ENCODE assay signal across 13 cellular contexts in genomic region chr10:23556727-23557440, GRCh38.
DNase-seq lines count a peak whose midpoint lies in the region; ATAC-seq, FAIRE-seq and TF ChIP-seq lines count a peak whose summit lies in the region.
"Had no signal": no experiment of that assay in that cellular context is flagged by ENCODE, and none has a peak within 500 bp of the region (broad histone marks: within the 10 kb centered on the region; RNA-seq: fewer than 3 reads in every experiment).

No MANE protein-coding gene starts in this region.

- no peaks in the 10 kb centered on the region for H3K79me2 ChIP-seq in H1 (ENCODE audit: control insufficient read depth in 1 of 2, insufficient read depth in 2 of 2, low read length in 2 of 2)

- H3K4me3 ChIP-seq in H1 (ENCODE audit: extremely low read depth in 1 of 4, insufficient read depth in 2 of 4, low read depth in 3 of 4, low read length in 4 of 4) (no peak overlapping the region), esophagus squamous epithelium (no peak overlapping the region)
- H3K4me3 ChIP-seq: HAP-1 had no signal

- H2BK120ac ChIP-seq in H1 (replicated peaks; ENCODE audit: low read depth, low read length): no peak overlapping the region

- H3K9me3 ChIP-seq in H1 (ENCODE audit: insufficient read depth in 2 of 2, low read depth in 1 of 2, low read length in 1 of 2) (no peaks in the 10 kb centered on the region), esophagus squamous epithelium (peaks cover 0 to 6% (median 0%) of the 10 kb centered on the region in 3 donors)
- H3K9me3 ChIP-seq: HAP-1 had no signal

- peak overlapping the region; percentile 57 for H3K27ac Mint-ChIP-seq in activated naive CD4-positive, alpha-beta T cell treated with anti-CD3 and anti-CD28 coated beads for 36 hours
- H3K27ac Mint-ChIP-seq: dendritic cell treated with granulocyte-macrophage colony-stimulating factor and Interleukin-4, amounts not matched to agents 40 ng/mL and 50 ng/mL, for 4 days; T-helper 2 cell treated with Interferon-gamma antibody and Interleukin-4, amounts not matched to agents 5 μg/mL and 100 μg/mL, for 36 hours had no signal

- H3K27me3 ChIP-seq in H1 (replicated peaks in 1 of 4; ENCODE audit: control insufficient read depth in 3 of 4, extremely low read depth in 1 of 4, insufficient read depth in 3 of 4, low read length in 3 of 4) (no peaks in the 10 kb centered on the region), esophagus squamous epithelium (peaks cover 0 to 3% (median 0%) of the 10 kb centered on the region in 4 donors)

- no peaks in the 10 kb centered on the region for H4K20me1 ChIP-seq in H1 (replicated peaks in 1 of 2; ENCODE audit: control insufficient read depth in 1 of 2, insufficient read depth in 2 of 2, low read length in 2 of 2)

- H3K4me1 Mint-ChIP-seq in activated naive CD4-positive, alpha-beta T cell treated with anti-CD3 and anti-CD28 coated beads for 36 hours (ENCODE audit: low read depth): peaks cover 24% of the 10 kb centered on the region

- no peak overlapping the region for H3K23ac ChIP-seq in H1 (ENCODE audit: insufficient read length)

- H3K27ac ChIP-seq in H1 (ENCODE audit: low read depth, low read length): no peak overlapping the region
- H3K27ac ChIP-seq in esophagus squamous epithelium: no peak overlapping the region

- no peak overlapping the region for H2BK15ac ChIP-seq in H1 (ENCODE audit: low read length)

- POLR2A ChIA-PET in H1 (lab: Charles Lee; ENCODE audit: partially characterized antibody): no interaction called here

- TF ChIP-seq POLR2A in H1 (IDR thresholded peaks at IDR 0.05; ENCODE audit: control extremely low read depth in 1 of 2, low read depth in 2 of 2, low read length in 2 of 2) (no peak), esophagus squamous epithelium (IDR thresholded peaks at IDR 0.05) (no peak)

- H4K91ac ChIP-seq in H1 (replicated peaks; ENCODE audit: insufficient read length, low read length): no peak overlapping the region

- H3K56ac ChIP-seq in H1 (replicated peaks; ENCODE audit: insufficient read length, low read depth, low read length): no peak overlapping the region

- peak overlapping the region; percentile 9; the same call in 1 of the 2 replicates for H2BK12ac ChIP-seq in H1 (ENCODE audit: low read depth, low read length)

- WGBS in H1 (ENCODE audit: extremely low coverage in 1 of 2, insufficient coverage in 1 of 2, insufficient read length in 1 of 2, insufficient replicate concordance in 2 of 2, low coverage in 1 of 2, low lambda C conversion rate in 2 of 2, missing lambda C conversion rate in 1 of 2), 2 experiments: 93% methylated on average over 5 of the region's 5 CpGs; no CpG with 5 or more reads in 1 of the 2 experiments
- 54 to 63% methylated on average over 5 of the region's 5 CpGs for WGBS in esophagus squamous epithelium, 2 donors

- no peak overlapping the region for H4K8ac ChIP-seq in H1 (ENCODE audit: extremely low read depth, insufficient read depth, low read length)

- H3K9me3 Mint-ChIP-seq in activated naive CD4-positive, alpha-beta T cell treated with anti-CD3 and anti-CD28 coated beads for 36 hours: no peaks in the 10 kb centered on the region
- H3K9me3 Mint-ChIP-seq: T-helper 2 cell treated with Interferon-gamma antibody and Interleukin-4, amounts not matched to agents 5 μg/mL and 100 μg/mL, for 36 hours had no signal

- no peak overlapping the region for H3K4me2 ChIP-seq in H1 (ENCODE audit: insufficient read depth in 1 of 2, low read depth in 2 of 2, low read length in 2 of 2)

- no peaks in the 10 kb centered on the region for H3K79me1 ChIP-seq in H1 (ENCODE audit: low read depth, low read length)

- H3K4me1 ChIP-seq in H1 (replicated peaks in 1 of 4; ENCODE audit: control insufficient read depth in 3 of 4, insufficient read depth in 4 of 4, low read length in 3 of 4) (no peaks in the 10 kb centered on the region), esophagus squamous epithelium (peaks cover 0 to 24% (median 22%) of the 10 kb centered on the region in 3 donors)
- H3K4me1 ChIP-seq: HAP-1 had no signal

- no peaks in the 10 kb centered on the region for H3K23me2 ChIP-seq in H1 (ENCODE audit: low read depth, low read length)

- peak; percentile 31 for DNase-seq in activated naive CD4-positive, alpha-beta T cell treated with anti-CD3 and anti-CD28 coated beads for 36 hours
- no peak for DNase-seq in activated naive CD4-positive, alpha-beta T cell treated with anti-CD3 and anti-CD28 coated beads, Interleukin-2, amount 50 U/mL, for 16 hours
- DNase-seq in NOMO-1 treated with DMSO at 0.1 percent for 48 hours (lab: John Stamatoyannopoulos, UW; ENCODE audit: unreplicated experiment) (peak; percentile 89), H1 (ENCODE audit: low read depth in 1 of 2, low spot score in 2 of 2) (no peak), esophagus squamous epithelium (lab: John Stamatoyannopoulos, UW) (no peak), middle frontal gyrus (ENCODE audit: extremely low spot score, low spot score) (no peak)
- DNase-seq in stimulated activated naive CD8-positive, alpha-beta T cell treated with anti-CD3 and anti-CD28 coated beads, Interleukin-15, Interleukin-2, amounts not matched to agents 100 U/mL and 50 U/mL, for 24 hours: no peak
- no peak for DNase-seq in activated CD4-positive, CD25-positive, alpha-beta regulatory T cell (lab: John Stamatoyannopoulos, UW)
- DNase-seq: MM.1S, NCI-H69 had no signal

- peaks cover 1% of the 10 kb centered on the region for H3K36me3 Mint-ChIP-seq in activated naive CD4-positive, alpha-beta T cell treated with anti-CD3 and anti-CD28 coated beads for 36 hours (ENCODE audit: low read depth)

- H2BK5ac ChIP-seq in H1 (ENCODE audit: low read depth, low read length): no peak overlapping the region

- H3K18ac ChIP-seq in H1 (ENCODE audit: extremely low read depth, low read length): no peak overlapping the region

- H2AK5ac ChIP-seq in H1 (ENCODE audit: low read depth, low read length): no peak overlapping the region

- ATAC-seq in stimulated activated naive CD8-positive, alpha-beta T cell treated with anti-CD3 and anti-CD28 coated beads, Interleukin-15, Interleukin-2, amounts not matched to agents 100 U/mL and 50 U/mL, for 24 hours: peak; percentile 90

- H3K9ac ChIP-seq in H1 (replicated peaks in 1 of 4; ENCODE audit: extremely low read depth in 1 of 4, low read depth in 3 of 4, low read length in 3 of 4): no peak overlapping the region

- H3K14ac ChIP-seq in H1 (ENCODE audit: insufficient read length): no peak overlapping the region

- no peak overlapping the region for H3K4me3 Mint-ChIP-seq in activated naive CD4-positive, alpha-beta T cell treated with anti-CD3 and anti-CD28 coated beads for 36 hours
- H3K4me3 Mint-ChIP-seq: dendritic cell treated with granulocyte-macrophage colony-stimulating factor and Interleukin-4, amounts not matched to agents 40 ng/mL and 50 ng/mL, for 4 days; T-helper 2 cell treated with Interferon-gamma antibody and Interleukin-4, amounts not matched to agents 5 μg/mL and 100 μg/mL, for 36 hours had no signal

- no peak overlapping the region for H4K5ac ChIP-seq in H1 (ENCODE audit: insufficient read length, low read depth, low read length)

- no peak for TF ChIP-seq EP300 in H1 (IDR thresholded peaks at IDR 0.05; ENCODE audit: borderline replicate concordance in 1 of 2, low read depth in 2 of 2, low read length in 2 of 2)

- H3K36me3 ChIP-seq in H1 (ENCODE audit: control insufficient read depth in 2 of 4, insufficient read depth in 4 of 4, low read length in 3 of 4): no peaks in the 10 kb centered on the region
- H3K36me3 ChIP-seq in esophagus squamous epithelium: no peaks in the 10 kb centered on the region
- H3K36me3 ChIP-seq: HAP-1 had no signal

- TF ChIP-seq CTCF in H1 (IDR thresholded peaks at IDR 0.05; ENCODE audit: control extremely low read depth in 1 of 3, insufficient read depth in 1 of 3, low read depth in 1 of 3, low read length in 3 of 3): no peak
- no peak for TF ChIP-seq CTCF in esophagus squamous epithelium (IDR thresholded peaks at IDR 0.05)

- no peak for TF ChIP-seq RAD21 in H1 (IDR thresholded peaks at IDR 0.05 in 1 of 2, conservative IDR thresholded peaks at IDR 0.05 in 1 of 2; ENCODE audit: low read depth in 2 of 2, low read length in 2 of 2)

- no peak for FAIRE-seq in H1 (lab: Jason Lieb, UNC)

- CTCF ChIA-PET in activated naive CD4-positive, alpha-beta T cell treated with anti-CD3 and anti-CD28 coated beads for 36 hours (lab: Charles Lee): interaction anchor here (0.8 to 1.3 kb wide), 3 partner anchors 17 to 242 kb away, joined by 3 to 5 read pairs (median 3); no protein-coding TSS in a partner anchor
- CTCF ChIA-PET in H1 (lab: Charles Lee; ENCODE audit: partially characterized antibody): interaction anchor here (0.6 to 1.7 kb wide), 3 partner anchors 10 to 264 kb away, joined by 3 to 4 read pairs (median 3); no protein-coding TSS in a partner anchor

- H2AFZ ChIP-seq in H1 (ENCODE audit: low read length): no peak overlapping the region

- no peaks in the 10 kb centered on the region for H3K27me3 Mint-ChIP-seq in activated naive CD4-positive, alpha-beta T cell treated with anti-CD3 and anti-CD28 coated beads for 36 hours (ENCODE audit: low read depth)
- H3K27me3 Mint-ChIP-seq: dendritic cell treated with granulocyte-macrophage colony-stimulating factor and Interleukin-4, amounts not matched to agents 40 ng/mL and 50 ng/mL, for 4 days had no signal

- no peak overlapping the region for H3K4ac ChIP-seq in H1 (replicated peaks; ENCODE audit: insufficient read length, low read depth, low read length)

- no peak overlapping the region for H2BK20ac ChIP-seq in H1 (ENCODE audit: low read length)

- intact Hi-C loops in activated naive CD4-positive, alpha-beta T cell treated with anti-CD3 and anti-CD28 coated beads for 36 hours (cut with micrococcal nuclease): loop anchor here (1.0 kb wide), 1 partner anchor 24 kb away; no protein-coding TSS in a partner anchor
- intact Hi-C loops in esophagus squamous epithelium (cut with DNase I): no loop called here

TF ChIP-seq in H1, 55 proteins besides CTCF, POLR2A, EP300 and RAD21:
- no peak for TF ChIP-seq TBP (IDR thresholded peaks at IDR 0.05; ENCODE audit: low read depth, low read length)
- no peak for TF ChIP-seq CBX5 (IDR thresholded peaks at IDR 0.05; ENCODE audit: low read depth, low read length)
- no peak for TF ChIP-seq CEBPB (IDR thresholded peaks at IDR 0.05; ENCODE audit: low read depth, low read length)
- TF ChIP-seq YY1 (IDR thresholded peaks at IDR 0.05; ENCODE audit: low read depth, low read length): no peak
- no peak for TF ChIP-seq EZH2 (IDR thresholded peaks at IDR 0.05; ENCODE audit: low read depth, low read length, severe bottlenecking)
- TF ChIP-seq RBBP5 (IDR thresholded peaks at IDR 0.05; ENCODE audit: borderline replicate concordance, low read depth, low read length): no peak
- no peak for TF ChIP-seq KDM5A (IDR thresholded peaks at IDR 0.05; ENCODE audit: low read length)
- TF ChIP-seq CREB1 (IDR thresholded peaks at IDR 0.05): no peak
- TF ChIP-seq CBX8 (IDR thresholded peaks at IDR 0.05; ENCODE audit: borderline replicate concordance, low read depth, low read length): no peak
TF ChIP-seq in H1: peak in this region for 0.

Comparison
In these comparisons a context has a peak if more than half of its experiments do, and no peak if none do; other contexts are left out.
1. DNase-seq: peak in activated naive CD4-positive, alpha-beta T cell treated with anti-CD3 and anti-CD28 coated beads for 36 hours (single experiment) and NOMO-1 treated with DMSO at 0.1 percent for 48 hours (single experiment); none in activated naive CD4-positive, alpha-beta T cell treated with anti-CD3 and anti-CD28 coated beads, Interleukin-2, amount 50 U/mL, for 16 hours (single experiment), H1 (0 of 2), stimulated activated naive CD8-positive, alpha-beta T cell treated with anti-CD3 and anti-CD28 coated beads, Interleukin-15, Interleukin-2, amounts not matched to agents 100 U/mL and 50 U/mL, for 24 hours (single experiment), esophagus squamous epithelium (single experiment), activated CD4-positive, CD25-positive, alpha-beta regulatory T cell (0 of 4) and middle frontal gyrus (single experiment).